In the genomic region with DNA sequence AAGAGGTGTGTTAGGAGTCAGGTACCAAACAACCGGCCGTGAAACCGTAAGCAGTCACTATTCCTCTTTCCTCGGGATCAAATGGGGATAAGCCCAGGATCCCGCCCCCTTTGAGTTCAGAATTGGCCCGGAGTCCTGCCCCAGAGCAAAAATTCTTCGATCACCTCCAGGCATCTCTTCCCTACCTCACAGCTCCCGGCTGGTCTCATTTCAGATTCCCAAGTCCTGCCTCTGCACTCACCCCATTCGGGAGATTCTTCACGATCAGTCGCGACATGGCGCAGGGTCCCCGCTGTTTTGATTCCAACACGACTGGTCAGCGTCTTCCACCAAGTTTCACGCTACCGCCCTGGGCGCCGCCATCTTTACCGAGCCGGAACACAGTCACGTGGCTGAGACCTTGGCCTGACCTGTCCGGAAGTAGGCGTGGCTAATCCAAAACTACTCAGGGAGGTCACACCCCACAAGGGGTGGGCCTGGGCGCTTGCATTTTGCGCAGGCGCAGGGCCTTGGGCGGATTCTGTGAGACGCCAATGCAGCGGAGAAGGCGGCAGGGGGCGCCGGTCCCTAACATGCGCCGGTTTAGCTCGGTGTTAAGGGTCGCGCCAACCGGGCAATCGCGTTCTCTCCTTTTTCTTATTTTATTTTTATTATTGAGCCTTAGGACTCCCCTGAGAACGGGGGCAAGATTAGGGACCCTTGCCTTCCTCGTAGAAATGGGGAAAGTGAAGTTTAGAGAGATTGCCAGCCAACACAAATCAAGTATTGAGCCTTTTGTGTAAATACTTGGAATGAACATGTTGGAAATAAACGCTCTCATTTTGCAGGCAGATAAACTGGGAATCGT, we compare ENCODE assay signal across 8 cellular contexts. TPM values are rescaled to one million over a fixed set of nuclear protein-coding genes. Genes with fewer than 3 reads are reported as not detected.
A peak's percentile ranks its signal among the peaks of the same experiment; 100 is the strongest.
DNase-seq lines count a peak whose midpoint lies in the region; ATAC-seq and TF ChIP-seq lines count a peak whose summit lies in the region.

Gene RBM19, minus strand, starts transcription at position 375 of the 847 bp plus-strand sequence. Its CDS starts 98 bp downstream, at position 277.

- H3K27ac Mint-ChIP-seq in CD8-positive, alpha-beta T cell = peak within 1 kb of the TSS; percentile 95
- H3K27ac Mint-ChIP-seq in activated CD4-positive, alpha-beta memory T cell treated with anti-CD3 and anti-CD28 coated beads for 36 hours = peak within 1 kb of the TSS; percentile 92

- peak; percentile 88 for TF ChIP-seq CTCF in CD8-positive, alpha-beta T cell (IDR thresholded peaks at IDR 0.05)
- TF ChIP-seq CTCF in dorsolateral prefrontal cortex (IDR thresholded peaks at IDR 0.05 in 54 of 56, conservative IDR thresholded peaks at IDR 0.05 in 2 of 56; ENCODE audit: low read depth in 1 of 56, partially characterized antibody in 56 of 56) (peak; percentile 86 to 99 (median 96)), liver (IDR thresholded peaks at IDR 0.05; ENCODE audit: low read depth, low read length, missing input control) (peak; percentile 90)

- H3K4me3 ChIP-seq in CD8-positive, alpha-beta T cell (ENCODE audit: low read depth, low read length) = peak within 1 kb of the TSS; percentile 95
- H3K4me3 ChIP-seq in dorsolateral prefrontal cortex = peak within 1 kb of the TSS; percentile 45 to 97 (median 78)
- peak within 1 kb of the TSS; percentile 69 to 97 (median 92) for H3K4me3 ChIP-seq in liver (ENCODE audit: low read depth in 1 of 3, low read length in 3 of 3)

- intact Hi-C loops in CD8-positive, alpha-beta T cell (cut with DNase I, micrococcal nuclease) = loop anchor here (1.0 to 5.0 kb wide), 6 partner anchors 542 to 1951 kb away; partner anchors contain the start of genes SLC8B1 (in 2 of the 2), HECTD4 (in 1 of the 2) and PLBD2 (in 1 of the 2)
- intact Hi-C loops in activated CD4-positive, alpha-beta memory T cell treated with anti-CD3 and anti-CD28 coated beads for 36 hours (cut with micrococcal nuclease) = loop anchor here (1.0 kb wide), 2 partner anchors 63 to 542 kb away; no protein-coding TSS in a partner anchor
- intact Hi-C loops in dorsolateral prefrontal cortex (cut with DNase I) = loop anchor here (2.0 to 10.0 kb wide), 3 partner anchors 33 to 219 kb away; no protein-coding TSS in a partner anchor

- peaks cover 17% of the 10 kb centered on the region for H3K36me3 ChIP-seq in CD8-positive, alpha-beta T cell (ENCODE audit: insufficient read depth, low read length)
- peaks cover 0 to 16% (median 8%) of the 10 kb centered on the region in 4 donors for H3K36me3 ChIP-seq in liver (ENCODE audit: control insufficient read depth in 4 of 4, insufficient read depth in 3 of 4, low read depth in 1 of 4, low read length in 3 of 4)

- H3K27me3 ChIP-seq in CD8-positive, alpha-beta T cell (ENCODE audit: insufficient read depth, low read length) = no peaks in the 10 kb centered on the region
- H3K27me3 ChIP-seq in dorsolateral prefrontal cortex (no peaks in the 10 kb centered on the region), liver (ENCODE audit: control insufficient read depth in 4 of 4, insufficient read depth in 4 of 4, low read length in 3 of 4) (no peaks in the 10 kb centered on the region)

- no peaks in the 10 kb centered on the region for H3K9me3 Mint-ChIP-seq in CD8-positive, alpha-beta T cell
- no peaks in the 10 kb centered on the region for H3K9me3 Mint-ChIP-seq in activated CD4-positive, alpha-beta memory T cell treated with anti-CD3 and anti-CD28 coated beads for 36 hours

- peak within 1 kb of the TSS; percentile 98 for H3K4me3 Mint-ChIP-seq in CD8-positive, alpha-beta T cell
- peak within 1 kb of the TSS; percentile 100 for H3K4me3 Mint-ChIP-seq in activated CD4-positive, alpha-beta memory T cell treated with anti-CD3 and anti-CD28 coated beads for 36 hours

- H3K9ac ChIP-seq in liver (ENCODE audit: low read depth in 1 of 2, low read length in 2 of 2) = peak within 1 kb of the TSS; percentile 40 to 52

- H3K27ac ChIP-seq in CD8-positive, alpha-beta T cell (ENCODE audit: low read depth, low read length) = peak within 1 kb of the TSS; percentile 63
- H3K27ac ChIP-seq in dorsolateral prefrontal cortex (peak within 1 kb of the TSS in 58 of 59 donors; percentile 6 to 90 (median 76)), liver (ENCODE audit: low read depth in 1 of 2, low read length in 2 of 2) (peak within 1 kb of the TSS; percentile 42 to 55)

- CTCF ChIA-PET in CD8-positive, alpha-beta T cell (lab: Charles Lee) = interaction anchor here (0.6 to 2.3 kb wide), 11 partner anchors 9 to 684 kb away, joined by 3 to 14 read pairs (median 4); partner anchors contain the start of gene SLC8B1
- CTCF ChIA-PET in activated CD4-positive, alpha-beta memory T cell treated with anti-CD3 and anti-CD28 coated beads for 36 hours (lab: Charles Lee) = interaction anchor here (0.9 to 2.4 kb wide), 7 partner anchors 8 to 543 kb away, joined by 3 to 26 read pairs (median 8); no protein-coding TSS in a partner anchor

- DNase-seq in CD8-positive, alpha-beta T cell = peak; percentile 93 to 98 (median 97)
- DNase-seq in HK-2 (ENCODE audit: unreplicated experiment) (peak; percentile 100), NCI-H82 treated with DMSO at 0.1 percent for 48 hours (lab: John Stamatoyannopoulos, UW; ENCODE audit: unreplicated experiment) (peak; percentile 84), dorsolateral prefrontal cortex (peak; percentile 97 to 99 (median 98))
- DNase-seq in activated CD4-positive, alpha-beta memory T cell treated with anti-CD3 and anti-CD28 coated beads for 36 hours = peak; percentile 98
- DNase-seq in stimulated activated CD4-positive, alpha-beta T cell treated with anti-CD3 and anti-CD28 coated beads, Interleukin-4, amount 100 ng/mL, for 24 hours = peak; percentile 98

- peaks cover 16% of the 10 kb centered on the region for H3K4me1 ChIP-seq in CD8-positive, alpha-beta T cell (ENCODE audit: insufficient read depth, low read length)
- H3K4me1 ChIP-seq in liver (ENCODE audit: control insufficient read depth in 4 of 4, insufficient read depth in 4 of 4, low read length in 3 of 4) = peaks cover 0 to 16% (median 11%) of the 10 kb centered on the region in 4 donors

- peaks cover 38% of the 10 kb centered on the region for H3K36me3 Mint-ChIP-seq in CD8-positive, alpha-beta T cell
- H3K36me3 Mint-ChIP-seq in activated CD4-positive, alpha-beta memory T cell treated with anti-CD3 and anti-CD28 coated beads for 36 hours = peaks cover 25% of the 10 kb centered on the region

- peak; percentile 98 for ATAC-seq in CD8-positive, alpha-beta T cell
- peak; percentile 98 for ATAC-seq in GM19452 (IDR thresholded peaks at IDR 0.05; ENCODE audit: unreplicated experiment)

- POLR2A ChIA-PET in CD8-positive, alpha-beta T cell (lab: Charles Lee) = no interaction called here
- POLR2A ChIA-PET in activated CD4-positive, alpha-beta memory T cell treated with anti-CD3 and anti-CD28 coated beads for 36 hours (lab: Charles Lee) = no interaction called here

- no peaks in the 10 kb centered on the region for H3K27me3 Mint-ChIP-seq in CD8-positive, alpha-beta T cell (ENCODE audit: low read depth)
- H3K27me3 Mint-ChIP-seq in activated CD4-positive, alpha-beta memory T cell treated with anti-CD3 and anti-CD28 coated beads for 36 hours = no peaks in the 10 kb centered on the region

- peak; percentile 73 to 74 for TF ChIP-seq RAD21 in liver (IDR thresholded peaks at IDR 0.05)

- H3K9me3 ChIP-seq in CD8-positive, alpha-beta T cell (ENCODE audit: low read length) = no peaks in the 10 kb centered on the region
- no peaks in the 10 kb centered on the region for H3K9me3 ChIP-seq in liver (ENCODE audit: control insufficient read depth in 4 of 4, low read length in 3 of 4)

- peaks cover 56% of the 10 kb centered on the region for H3K4me1 Mint-ChIP-seq in CD8-positive, alpha-beta T cell (ENCODE audit: low read depth)
- H3K4me1 Mint-ChIP-seq in activated CD4-positive, alpha-beta memory T cell treated with anti-CD3 and anti-CD28 coated beads for 36 hours (ENCODE audit: low read depth) = peaks cover 53% of the 10 kb centered on the region

- under 1% methylated on average over 46 of the region's 46 CpGs for WGBS in liver

TF ChIP-seq in liver, 16 proteins besides CTCF, POLR2A, EP300 and RAD21 (continues in another document):
- TF ChIP-seq FOXA2 (IDR thresholded peaks at IDR 0.05) = no peak
- peak; percentile 60 for TF ChIP-seq SP1 (IDR thresholded peaks at IDR 0.05)
- peak; percentile 94 for TF ChIP-seq NR2F2 (IDR thresholded peaks at IDR 0.05)
- TF ChIP-seq TAF1 (conservative IDR thresholded peaks at IDR 0.05) = no peak
- TF ChIP-seq ATF3 (IDR thresholded peaks at IDR 0.05) = no peak
- TF ChIP-seq JUND (IDR thresholded peaks at IDR 0.05) = peak in 1 of 2 donors; percentile 18
- peak; percentile 81 to 82 for TF ChIP-seq RXRA (IDR thresholded peaks at IDR 0.05)
- TF ChIP-seq YY1 (IDR thresholded peaks at IDR 0.05) = peak; percentile 100

RNA-seq across cellular contexts. Expression of gene RBM19, which starts in this region (rescaled TPM):
- 10 to 100 TPM; 57.7 to 59.9 TPM for total RNA-seq in CD8-positive, alpha-beta T cell
- 10 to 100 TPM; 69.6 to 74.1 TPM for total RNA-seq in activated CD4-positive, alpha-beta memory T cell treated with anti-CD3 and anti-CD28 coated beads for 36 hours
- total RNA-seq in dorsolateral prefrontal cortex (10 to 100 TPM; 29.7 to 64.7 (median 41.5) TPM), liver (10 to 100 TPM in 1 of 2 donors, 1 to 10 TPM in 1; 10.0 to 18.7 TPM)
- polyA plus RNA-seq in liver = 1 to 10 TPM; 7.9 TPM

Comparison
In these comparisons a context has a peak if more than half of its experiments do, and no peak if none do; other contexts are left out.
1. Peak in every context shown above with its lines: DNase-seq, ATAC-seq, H3K4me3 ChIP-seq and H3K27ac ChIP-seq.